Comparison of ENCODE assay signal across 10 cellular contexts in the genomic region with DNA sequence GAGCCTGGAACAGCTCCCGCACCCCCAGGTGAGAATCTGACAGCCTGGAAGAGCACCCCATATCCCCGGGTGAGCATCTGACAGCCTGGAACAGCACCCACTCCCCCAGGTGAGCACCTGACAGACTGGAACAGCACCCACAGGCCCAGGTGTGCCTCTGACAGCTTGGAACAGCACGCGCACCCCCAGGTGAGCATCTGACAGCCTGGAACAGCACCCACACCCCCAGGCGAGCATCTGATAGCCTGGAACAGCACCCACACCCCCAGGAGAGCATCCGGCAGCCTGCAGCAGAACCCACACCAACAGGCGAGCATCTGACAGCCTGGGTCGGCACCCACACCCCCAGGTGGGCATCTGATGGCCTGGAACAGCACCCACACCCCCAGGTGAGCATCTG. TPM values are rescaled to one million over a fixed set of nuclear protein-coding genes. Genes with fewer than 3 reads are reported as not detected.
A peak's percentile ranks its signal among the peaks of the same experiment; 100 is the strongest.
DNase-seq lines count a peak whose midpoint lies in the region; ATAC-seq and TF ChIP-seq lines count a peak whose summit lies in the region.
"Not testable (repeated sequence)": the region's sequence is repeated elsewhere in the genome, so short reads cannot be mapped to it uniquely, and the experiment has no call there.
"Had no signal": no experiment of that assay in that cellular context is flagged by ENCODE, and none has a peak within 500 bp of the region (broad histone marks: within the 10 kb centered on the region; RNA-seq: fewer than 3 reads in every experiment).

No MANE protein-coding gene starts in this region.

- not testable (repeated sequence) for H3K27ac Mint-ChIP-seq in activated B cell treated with CpG ODN at 0.5 μM for 24 hours; activated CD8-positive, alpha-beta memory T cell treated with anti-CD3 and anti-CD28 coated beads, Interleukin-2, amount 10 ng/mL, durations not matched to agents 7 days and 5 days; activated naive CD4-positive, alpha-beta T cell treated with anti-CD3 and anti-CD28 coated beads, Interleukin-2, amount 50 U/mL, for 72 hours; progenitor cell of endocrine pancreas; type B pancreatic cell

- 47 to 62% methylated on average over 4 to 5 of the region's 8 CpGs for WGBS in heart right ventricle, 2 donors

- not testable (repeated sequence) for H3K4me3 ChIP-seq in heart right ventricle, lower lobe of right lung

- TF ChIP-seq CTCF in activated B cell treated with CpG ODN at 0.5 μM for 24 hours (IDR thresholded peaks at IDR 0.05); heart right ventricle (IDR thresholded peaks at IDR 0.05); lower lobe of right lung (IDR thresholded peaks at IDR 0.05); progenitor cell of endocrine pancreas (IDR thresholded peaks at IDR 0.05; ENCODE audit: unreplicated experiment); type B pancreatic cell (conservative IDR thresholded peaks at IDR 0.05): not testable (repeated sequence)

- ATAC-seq in activated B cell treated with CpG ODN at 0.5 μM for 24 hours (ENCODE audit: low read depth); activated CD8-positive, alpha-beta memory T cell treated with anti-CD3 and anti-CD28 coated beads, Interleukin-2, amount 10 ng/mL, durations not matched to agents 7 days and 5 days; activated naive CD4-positive, alpha-beta T cell treated with anti-CD3 and anti-CD28 coated beads, Interleukin-2, amount 50 U/mL, for 72 hours; heart right ventricle; lower lobe of right lung: not testable (repeated sequence)

- not testable (repeated sequence) for H3K9me3 Mint-ChIP-seq in activated B cell treated with CpG ODN at 0.5 μM for 24 hours; activated CD8-positive, alpha-beta memory T cell treated with anti-CD3 and anti-CD28 coated beads, Interleukin-2, amount 10 ng/mL, durations not matched to agents 7 days and 5 days (ENCODE audit: low read depth); activated naive CD4-positive, alpha-beta T cell treated with anti-CD3 and anti-CD28 coated beads, Interleukin-2, amount 50 U/mL, for 72 hours; progenitor cell of endocrine pancreas (ENCODE audit: low read depth); type B pancreatic cell

- POLR2A ChIA-PET in activated B cell treated with CpG ODN at 0.5 μM for 24 hours (lab: Charles Lee) = not testable (repeated sequence)

- intact Hi-C loops in activated B cell treated with CpG ODN at 0.5 μM for 24 hours (cut with micrococcal nuclease); heart right ventricle (cut with DNase I); lower lobe of right lung (cut with DNase I): not testable (repeated sequence)

- not testable (repeated sequence) for H3K36me3 Mint-ChIP-seq in activated B cell treated with CpG ODN at 0.5 μM for 24 hours (ENCODE audit: low read depth); activated CD8-positive, alpha-beta memory T cell treated with anti-CD3 and anti-CD28 coated beads, Interleukin-2, amount 10 ng/mL, durations not matched to agents 7 days and 5 days; activated naive CD4-positive, alpha-beta T cell treated with anti-CD3 and anti-CD28 coated beads, Interleukin-2, amount 50 U/mL, for 72 hours; progenitor cell of endocrine pancreas (ENCODE audit: insufficient read depth); type B pancreatic cell

- not testable (repeated sequence) for H3K4me1 Mint-ChIP-seq in activated B cell treated with CpG ODN at 0.5 μM for 24 hours; activated CD8-positive, alpha-beta memory T cell treated with anti-CD3 and anti-CD28 coated beads, Interleukin-2, amount 10 ng/mL, durations not matched to agents 7 days and 5 days; progenitor cell of endocrine pancreas (ENCODE audit: low read depth); type B pancreatic cell (ENCODE audit: unreplicated experiment)

- not testable (repeated sequence) for H3K36me3 ChIP-seq in heart right ventricle, lower lobe of right lung

- H3K4me1 ChIP-seq in heart right ventricle, lower lobe of right lung: not testable (repeated sequence)

- peak; percentile 50 for DNase-seq in activated B cell treated with CpG ODN at 0.5 μM for 24 hours
- peak; percentile 15 for DNase-seq in activated CD8-positive, alpha-beta memory T cell treated with anti-CD3 and anti-CD28 coated beads, Interleukin-2, amount 10 ng/mL, durations not matched to agents 7 days and 5 days
- peak; percentile 4 to 67 for DNase-seq in activated naive CD4-positive, alpha-beta T cell treated with anti-CD3 and anti-CD28 coated beads, Interleukin-2, amount 50 U/mL, for 72 hours (ENCODE audit: low spot score in 2 of 2)
- DNase-seq in heart right ventricle = peak; percentile 7 to 22
- peak; percentile 61 for DNase-seq in lower lobe of right lung
- peak; percentile 59 for DNase-seq in progenitor cell of endocrine pancreas (ENCODE audit: low spot score, unreplicated experiment)
- DNase-seq in type B pancreatic cell (ENCODE audit: extremely low spot score, unreplicated experiment) = peak; percentile 98

- CTCF ChIA-PET in activated B cell treated with CpG ODN at 0.5 μM for 24 hours (lab: Charles Lee); activated CD8-positive, alpha-beta memory T cell treated with anti-CD3 and anti-CD28 coated beads, Interleukin-2, amount 10 ng/mL, durations not matched to agents 7 days and 5 days (lab: Charles Lee): not testable (repeated sequence)

- not testable (repeated sequence) for H3K9me3 ChIP-seq in heart right ventricle, lower lobe of right lung

- H3K4me3 Mint-ChIP-seq in activated B cell treated with CpG ODN at 0.5 μM for 24 hours; activated CD8-positive, alpha-beta memory T cell treated with anti-CD3 and anti-CD28 coated beads, Interleukin-2, amount 10 ng/mL, durations not matched to agents 7 days and 5 days; progenitor cell of endocrine pancreas (ENCODE audit: low read depth); type B pancreatic cell: not testable (repeated sequence)

- H3K27ac ChIP-seq in heart right ventricle, lower lobe of right lung: not testable (repeated sequence)

- H3K27me3 ChIP-seq in heart right ventricle; lower lobe of right lung (ENCODE audit: low read depth): not testable (repeated sequence)

- not testable (repeated sequence) for H3K27me3 Mint-ChIP-seq in activated B cell treated with CpG ODN at 0.5 μM for 24 hours; activated CD8-positive, alpha-beta memory T cell treated with anti-CD3 and anti-CD28 coated beads, Interleukin-2, amount 10 ng/mL, durations not matched to agents 7 days and 5 days; progenitor cell of endocrine pancreas; type B pancreatic cell

RNA-seq across cellular contexts. Expression of gene MMEL1, which starts 27.0 kb away (rescaled TPM):
- total RNA-seq in activated B cell treated with CpG ODN at 0.5 μM for 24 hours (not detected in 2 replicates), heart right ventricle (under 1 TPM in 3 of 10 donors, not detected in 7; 0.17 to 0.77 (median 0.67) TPM), lower lobe of right lung (7.6 TPM), progenitor cell of endocrine pancreas (0.64 and 0.93 TPM in 2 replicates), type B pancreatic cell (ENCODE audit: low replicate concordance) (1.1 TPM in 1 of 2 replicates, not detected in the other)
- total RNA-seq in activated CD8-positive, alpha-beta memory T cell treated with anti-CD3 and anti-CD28 coated beads, Interleukin-2, amount 10 ng/mL, durations not matched to agents 7 days and 5 days = under 1 TPM in 1 of 2 experiments, not detected in 1; 0.58 TPM
- 1 to 10 TPM; 1.4 to 2.5 TPM for total RNA-seq in activated naive CD4-positive, alpha-beta T cell treated with anti-CD3 and anti-CD28 coated beads, Interleukin-2, amount 50 U/mL, for 72 hours
- polyA plus RNA-seq in heart right ventricle = 1 to 10 TPM in 1 of 2 donors, under 1 TPM in 1; 0.46 to 3.9 TPM
- total RNA-seq: Caco-2, M059J had no signal
- polyA plus RNA-seq: A549 had no signal

Comparison
In these comparisons a context has a peak if more than half of its experiments do, and no peak if none do; other contexts are left out.
1. DNase-seq: peak in every context shown above with its lines; median percentile 98 in type B pancreatic cell; 61 in lower lobe of right lung; 59 in progenitor cell of endocrine pancreas; 50 in activated B cell treated with CpG ODN at 0.5 μM for 24 hours; 36 in activated naive CD4-positive, alpha-beta T cell treated with anti-CD3 and anti-CD28 coated beads, Interleukin-2, amount 50 U/mL, for 72 hours; 15 in activated CD8-positive, alpha-beta memory T cell treated with anti-CD3 and anti-CD28 coated beads, Interleukin-2, amount 10 ng/mL, durations not matched to agents 7 days and 5 days; 14 in heart right ventricle.